In the genomic region with DNA sequence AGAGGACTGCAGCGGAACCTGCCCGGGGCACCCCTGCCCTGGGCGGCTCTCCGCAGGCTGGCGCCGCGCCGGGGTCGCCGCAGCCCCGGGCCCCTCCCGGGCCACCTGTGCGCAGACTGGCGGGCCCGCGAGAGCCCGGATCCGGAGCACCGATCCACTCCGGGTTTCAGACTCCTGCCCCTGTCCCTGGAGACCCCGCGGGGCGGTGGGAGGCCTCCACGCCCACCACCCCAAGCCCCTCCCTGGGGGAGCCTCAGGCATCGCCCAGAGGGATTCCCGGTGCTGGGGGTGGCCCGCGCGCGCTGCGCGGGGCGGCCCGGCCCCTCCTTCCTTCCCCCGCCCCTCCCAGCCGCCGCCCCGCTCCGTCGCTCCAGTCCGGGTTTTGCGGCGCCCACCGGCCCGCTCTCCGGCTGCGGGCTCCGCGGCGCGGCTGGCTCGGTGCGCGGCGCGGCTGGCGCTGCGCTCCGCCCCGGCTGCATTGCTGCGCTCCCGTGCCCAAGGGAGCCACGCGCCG, we compare ENCODE assay signal across 8 cellular contexts. TPM values are rescaled to one million over a fixed set of nuclear protein-coding genes. Genes with fewer than 3 reads are reported as not detected.
DNase-seq lines count a peak whose midpoint lies in the region; ATAC-seq, FAIRE-seq and TF ChIP-seq lines count a peak whose summit lies in the region.

A gene (plus strand): TSS at position 476 of the 514 bp plus-strand sequence. CDS start 192 bp downstream, outside the sequence.

- H3K27me3 Mint-ChIP-seq in activated CD4-positive, alpha-beta memory T cell treated with anti-CD3 and anti-CD28 coated beads, Interleukin-2, amount 10 ng/mL, durations not matched to agents 7 days and 5 days = peaks cover 64% of the 10 kb centered on the region
- H3K27me3 Mint-ChIP-seq in neural progenitor cell (ENCODE audit: insufficient read depth, low read depth) = peaks cover 67% of the 10 kb centered on the region

- no peak within 1 kb of the TSS for H3K27ac Mint-ChIP-seq in activated CD4-positive, alpha-beta memory T cell treated with anti-CD3 and anti-CD28 coated beads, Interleukin-2, amount 10 ng/mL, durations not matched to agents 7 days and 5 days
- H3K27ac Mint-ChIP-seq in neural progenitor cell = no peak within 1 kb of the TSS

- no peak for FAIRE-seq in urothelium cell line (lab: Jason Lieb, UNC)

- H3K36me3 Mint-ChIP-seq in activated CD4-positive, alpha-beta memory T cell treated with anti-CD3 and anti-CD28 coated beads, Interleukin-2, amount 10 ng/mL, durations not matched to agents 7 days and 5 days (ENCODE audit: low read depth) = no peaks in the 10 kb centered on the region
- no peaks in the 10 kb centered on the region for H3K36me3 Mint-ChIP-seq in neural progenitor cell

- H3K9me3 ChIP-seq in neural progenitor cell (ENCODE audit: low read depth) = no peaks in the 10 kb centered on the region

- peaks cover 19% of the 10 kb centered on the region for H3F3A ChIP-seq in neural progenitor cell (ENCODE audit: low read depth)

- ATAC-seq in GM19351 (IDR thresholded peaks at IDR 0.05; ENCODE audit: unreplicated experiment) (no peak), HG03097 (IDR thresholded peaks at IDR 0.05; ENCODE audit: low FRiP score, unreplicated experiment) (no peak)

- H4K20me1 ChIP-seq in neural progenitor cell (ENCODE audit: low read depth) = peaks cover 33% of the 10 kb centered on the region

- H3K9ac ChIP-seq in neural progenitor cell = no peak within 1 kb of the TSS

- H3K79me2 ChIP-seq in neural progenitor cell (ENCODE audit: low read depth) = no peaks in the 10 kb centered on the region

- H3K4me3 ChIP-seq in neural progenitor cell = peak within 1 kb of the TSS; percentile 76

- H3K9me3 Mint-ChIP-seq in activated CD4-positive, alpha-beta memory T cell treated with anti-CD3 and anti-CD28 coated beads, Interleukin-2, amount 10 ng/mL, durations not matched to agents 7 days and 5 days = no peaks in the 10 kb centered on the region
- H3K9me3 Mint-ChIP-seq in neural progenitor cell = peaks cover 4% of the 10 kb centered on the region

- DNase-seq in GM03348 (ENCODE audit: low spot score) = peak; percentile 68
- peak; percentile 69 for DNase-seq in NCI-H1694 treated with DMSO at 0.1 percent for 48 hours (lab: John Stamatoyannopoulos, UW)
- peak; percentile 51 for DNase-seq in activated CD4-positive, alpha-beta memory T cell treated with anti-CD3 and anti-CD28 coated beads, Interleukin-2, amount 10 ng/mL, durations not matched to agents 7 days and 5 days
- peak; percentile 15 for DNase-seq in effector CD8-positive, alpha-beta T cell (lab: John Stamatoyannopoulos, UW)
- DNase-seq in neural progenitor cell (ENCODE audit: low spot score) = peak; percentile 88
- DNase-seq in urothelium cell line (ENCODE audit: low spot score) = peak; percentile 80

- peak within 1 kb of the TSS; percentile 39 for H3K4me3 Mint-ChIP-seq in activated CD4-positive, alpha-beta memory T cell treated with anti-CD3 and anti-CD28 coated beads, Interleukin-2, amount 10 ng/mL, durations not matched to agents 7 days and 5 days
- peak within 1 kb of the TSS; percentile 85 for H3K4me3 Mint-ChIP-seq in neural progenitor cell

- peak within 1 kb of the TSS; percentile 99 for H3K4me2 ChIP-seq in neural progenitor cell

- CTCF ChIA-PET in activated CD4-positive, alpha-beta memory T cell treated with anti-CD3 and anti-CD28 coated beads, Interleukin-2, amount 10 ng/mL, durations not matched to agents 7 days and 5 days (lab: Charles Lee) = no interaction called here

- H3K27ac ChIP-seq in neural progenitor cell = no peak within 1 kb of the TSS

- POLR2A ChIA-PET in activated CD4-positive, alpha-beta memory T cell treated with anti-CD3 and anti-CD28 coated beads, Interleukin-2, amount 10 ng/mL, durations not matched to agents 7 days and 5 days (lab: Charles Lee) = no interaction called here

- H3K4me1 ChIP-seq in neural progenitor cell = peaks cover 26% of the 10 kb centered on the region

- peaks cover 72% of the 10 kb centered on the region for H3K27me3 ChIP-seq in neural progenitor cell

- no peaks in the 10 kb centered on the region for H3K36me3 ChIP-seq in neural progenitor cell

- H2AFZ ChIP-seq in neural progenitor cell (replicated peaks) = peak within 1 kb of the TSS; percentile 92

- no peak for TF ChIP-seq CTCF in neural progenitor cell (IDR thresholded peaks at IDR 0.05)

- peaks cover 10% of the 10 kb centered on the region for H3K4me1 Mint-ChIP-seq in activated CD4-positive, alpha-beta memory T cell treated with anti-CD3 and anti-CD28 coated beads, Interleukin-2, amount 10 ng/mL, durations not matched to agents 7 days and 5 days
- H3K4me1 Mint-ChIP-seq in neural progenitor cell = peaks cover 26% of the 10 kb centered on the region

RNA-seq across cellular contexts. Expression of the gene that starts here (rescaled TPM):
- total RNA-seq in activated CD4-positive, alpha-beta memory T cell treated with anti-CD3 and anti-CD28 coated beads, Interleukin-2, amount 10 ng/mL, durations not matched to agents 7 days and 5 days = not detected
- 1.2 and 3.6 TPM in 2 replicates for total RNA-seq in neural progenitor cell (ENCODE audit: low replicate concordance)

Comparison
In these comparisons a context has a peak if more than half of its experiments do, and no peak if none do; other contexts are left out.
1. Peak in DNase-seq in activated CD4-positive, alpha-beta memory T cell treated with anti-CD3 and anti-CD28 coated beads, Interleukin-2, amount 10 ng/mL, durations not matched to agents 7 days and 5 days; RNA of the gene not detected or under 1 TPM.
2. DNase-seq: peak in every context shown above with its lines; median percentile 88 in neural progenitor cell; 80 in urothelium cell line; 69 in NCI-H1694 treated with DMSO at 0.1 percent for 48 hours; 68 in GM03348; 51 in activated CD4-positive, alpha-beta memory T cell treated with anti-CD3 and anti-CD28 coated beads, Interleukin-2, amount 10 ng/mL, durations not matched to agents 7 days and 5 days; 15 in effector CD8-positive, alpha-beta T cell.